1 cellular context compared by ENCODE assay signal in the genomic region with DNA sequence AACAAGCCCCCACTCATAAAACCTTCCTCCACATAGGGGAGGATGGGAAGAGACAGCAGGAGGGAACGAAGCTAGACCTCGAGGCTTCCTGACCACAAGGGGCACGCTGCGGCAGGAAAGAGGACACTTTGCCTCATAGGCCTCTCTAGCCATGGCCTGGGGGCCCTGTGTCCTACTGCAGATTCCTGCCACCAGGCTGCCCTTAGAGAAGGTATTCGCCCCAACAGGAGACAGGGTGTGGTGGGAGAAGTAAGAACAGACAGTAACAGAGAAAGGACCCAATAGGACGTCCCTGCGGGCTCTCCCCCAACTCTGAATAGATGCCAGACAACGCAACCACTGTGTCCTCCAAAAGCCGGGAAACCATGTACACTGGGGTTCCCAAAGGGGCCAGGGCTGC.
TF ChIP-seq lines count a peak whose summit lies in the region.

No MANE protein-coding gene starts in this region.

TF ChIP-seq in GM23338, 12 proteins besides CTCF, POLR2A, EP300 and RAD21 (continued from another document):
- TF ChIP-seq, protein P1, sequence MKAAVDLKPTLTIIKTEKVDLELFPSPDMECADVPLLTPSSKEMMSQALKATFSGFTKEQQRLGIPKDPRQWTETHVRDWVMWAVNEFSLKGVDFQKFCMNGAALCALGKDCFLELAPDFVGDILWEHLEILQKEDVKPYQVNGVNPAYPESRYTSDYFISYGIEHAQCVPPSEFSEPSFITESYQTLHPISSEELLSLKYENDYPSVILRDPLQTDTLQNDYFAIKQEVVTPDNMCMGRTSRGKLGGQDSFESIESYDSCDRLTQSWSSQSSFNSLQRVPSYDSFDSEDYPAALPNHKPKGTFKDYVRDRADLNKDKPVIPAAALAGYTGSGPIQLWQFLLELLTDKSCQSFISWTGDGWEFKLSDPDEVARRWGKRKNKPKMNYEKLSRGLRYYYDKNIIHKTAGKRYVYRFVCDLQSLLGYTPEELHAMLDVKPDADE (IDR thresholded peaks at IDR 0.05), result no peak
